In the genomic region with DNA sequence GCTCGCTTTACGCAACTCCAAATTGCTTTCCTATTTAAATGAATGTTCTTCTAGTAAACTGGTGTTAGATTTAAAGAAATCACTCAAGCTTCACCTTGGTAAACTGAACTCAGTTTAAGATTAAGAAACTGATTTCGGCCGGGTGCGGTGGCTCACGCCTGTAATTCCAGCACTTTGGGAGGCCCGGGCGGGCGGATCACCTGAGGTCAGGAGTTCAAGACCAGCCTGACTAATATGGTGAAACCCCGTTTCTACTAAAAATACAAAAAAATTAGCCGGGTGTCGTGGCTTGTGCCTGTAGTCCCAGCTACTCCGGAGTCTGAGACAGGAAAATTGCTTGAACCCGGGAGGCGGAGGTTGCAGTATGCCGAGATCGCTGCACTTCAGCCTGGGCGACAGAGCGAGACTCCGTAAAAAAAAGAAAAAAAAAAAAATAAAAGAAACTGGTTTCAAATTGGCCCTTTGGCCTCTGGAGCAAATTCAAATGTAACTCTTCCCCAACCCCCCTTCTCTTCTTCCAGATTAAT, we compare ENCODE assay signal across 10 cellular contexts. TPM values are rescaled to one million over a fixed set of nuclear protein-coding genes. Genes with fewer than 3 reads are reported as not detected.
DNase-seq lines count a peak whose midpoint lies in the region; ATAC-seq, FAIRE-seq and TF ChIP-seq lines count a peak whose summit lies in the region.
"Had no signal": no experiment of that assay in that cellular context is flagged by ENCODE, and none has a peak within 500 bp of the region (broad histone marks: within the 10 kb centered on the region; RNA-seq: fewer than 3 reads in every experiment).

No MANE protein-coding gene starts in this region.

- H3K4me1 Mint-ChIP-seq in nephron progenitor cell = peaks cover 62% of the 10 kb centered on the region

- peaks cover 28% of the 10 kb centered on the region for H3K9me3 Mint-ChIP-seq in nephron progenitor cell

- H3K4me3 Mint-ChIP-seq in nephron progenitor cell = peak overlapping the region; percentile 96

- H3K56ac ChIP-seq in H1 (replicated peaks; ENCODE audit: insufficient read length, low read depth, low read length) = no peak overlapping the region

- POLR2A ChIA-PET in H1 (lab: Charles Lee; ENCODE audit: partially characterized antibody) = no interaction called here

- peaks cover 35 to 60% of the 10 kb centered on the region in 2 experiments for H3K79me2 ChIP-seq in H1 (ENCODE audit: control insufficient read depth in 1 of 2, insufficient read depth in 2 of 2, low read length in 2 of 2)

- no peaks in the 10 kb centered on the region for H3K79me1 ChIP-seq in H1 (ENCODE audit: low read depth, low read length)

- no peak overlapping the region for H3K18ac ChIP-seq in H1 (ENCODE audit: extremely low read depth, low read length)

- no peak overlapping the region for H3K14ac ChIP-seq in H1 (ENCODE audit: insufficient read length)

- peaks cover 48% of the 10 kb centered on the region for H3K36me3 Mint-ChIP-seq in nephron progenitor cell (ENCODE audit: low read depth)

- no peak for TF ChIP-seq EP300 in H1 (IDR thresholded peaks at IDR 0.05; ENCODE audit: borderline replicate concordance in 1 of 2, low read depth in 2 of 2, low read length in 2 of 2)

- no peak for TF ChIP-seq POLR2A in NB4 (IDR thresholded peaks at IDR 0.05; ENCODE audit: extremely low read depth, insufficient read length)
- no peak for TF ChIP-seq POLR2A in H1 (IDR thresholded peaks at IDR 0.05; ENCODE audit: control extremely low read depth in 1 of 2, low read depth in 2 of 2, low read length in 2 of 2)

- H3K9me3 ChIP-seq in BLaER1 treated with 17β-estradiol and CSF1 and Interleukin-3, amounts not matched to agents 10 nM and 100 nM (replicated peaks in 1 of 11) = peaks cover 6 to 51% (median 22%) of the 10 kb centered on the region in 11 experiments; a peak in 17 of 22 replicates
- H3K9me3 ChIP-seq in H1 (ENCODE audit: insufficient read depth in 2 of 2, low read depth in 1 of 2, low read length in 1 of 2) = no peaks in the 10 kb centered on the region
- H3K9me3 ChIP-seq in small intestine (ENCODE audit: control insufficient read depth, low read depth) = no peaks in the 10 kb centered on the region

- H3K36me3 ChIP-seq in BLaER1 treated with 17β-estradiol and CSF1 and Interleukin-3, amounts not matched to agents 10 nM and 100 nM = peaks cover 39 to 51% (median 49%) of the 10 kb centered on the region in 11 experiments
- H3K36me3 ChIP-seq in H1 (ENCODE audit: control insufficient read depth in 2 of 4, insufficient read depth in 4 of 4, low read length in 3 of 4) (peaks cover 0 to 30% (median 6%) of the 10 kb centered on the region in 4 experiments; a peak in 6 of 8 replicates), small intestine (ENCODE audit: control insufficient read depth in 2 of 2, insufficient read depth in 2 of 2, low read length in 2 of 2) (peaks cover 0 to 6% of the 10 kb centered on the region in 2 donors)

- TF ChIP-seq RAD21 in H1 (IDR thresholded peaks at IDR 0.05 in 1 of 2, conservative IDR thresholded peaks at IDR 0.05 in 1 of 2; ENCODE audit: low read depth in 2 of 2, low read length in 2 of 2) = no peak

- no peak for DNase-seq in NB4 (ENCODE audit: low read depth)
- peak in 1 of 2 experiments; percentile 39 for DNase-seq in H1 (ENCODE audit: low read depth in 1 of 2, low spot score in 2 of 2)
- DNase-seq in nephron progenitor cell = peak; percentile 7
- DNase-seq in ACHN = no peak
- DNase-seq in NCI-H510A treated with DMSO at 0.1 percent for 48 hours (lab: John Stamatoyannopoulos, UW) = no peak
- DNase-seq in small intestine = no peak
- DNase-seq: substantia nigra had no signal

- peak overlapping the region in 10 of 11 experiments; percentile 93 to 99 (median 98); a peak in 19 of 22 replicates for H3K9ac ChIP-seq in BLaER1 treated with 17β-estradiol and CSF1 and Interleukin-3, amounts not matched to agents 10 nM and 100 nM
- H3K9ac ChIP-seq in H1 (replicated peaks in 1 of 4; ENCODE audit: extremely low read depth in 1 of 4, low read depth in 3 of 4, low read length in 3 of 4) = peak overlapping the region in 1 of 4 experiments; percentile 43; a peak in 1 of 7 replicates

- H4K91ac ChIP-seq in H1 (replicated peaks; ENCODE audit: insufficient read length, low read length) = no peak overlapping the region

- H2BK5ac ChIP-seq in H1 (ENCODE audit: low read depth, low read length) = no peak overlapping the region

- H3K27ac ChIP-seq in BLaER1 treated with 17β-estradiol and CSF1 and Interleukin-3, amounts not matched to agents 10 nM and 100 nM = peak overlapping the region in 10 of 11 experiments; percentile 97 to 100 (median 99); a peak in 20 of 22 replicates
- H3K27ac ChIP-seq in H1 (ENCODE audit: low read depth, low read length) (no peak overlapping the region), small intestine (ENCODE audit: low read depth in 1 of 2, low read length in 1 of 2) (peak overlapping the region in 1 of 2 donors; percentile 16)

- H3K27ac Mint-ChIP-seq in nephron progenitor cell = peak overlapping the region; percentile 98

- H2BK20ac ChIP-seq in H1 (ENCODE audit: low read length) = no peak overlapping the region

- H2AFZ ChIP-seq in H1 (ENCODE audit: low read length) = no peak overlapping the region

- H3K4me1 ChIP-seq in BLaER1 treated with 17β-estradiol and CSF1 and Interleukin-3, amounts not matched to agents 10 nM and 100 nM = peaks cover 54 to 75% (median 66%) of the 10 kb centered on the region in 10 experiments
- H3K4me1 ChIP-seq in H1 (replicated peaks in 1 of 4; ENCODE audit: control insufficient read depth in 3 of 4, insufficient read depth in 4 of 4, low read length in 3 of 4) = peaks cover 2 to 18% (median 9%) of the 10 kb centered on the region in 4 experiments; a peak in 5 of 7 replicates
- peaks cover 7 to 10% of the 10 kb centered on the region in 2 donors for H3K4me1 ChIP-seq in small intestine (ENCODE audit: control insufficient read depth in 2 of 2, insufficient read depth in 1 of 2, low read depth in 1 of 2, low read length in 1 of 2)

- H3K23me2 ChIP-seq in H1 (ENCODE audit: low read depth, low read length) = peaks cover 8% of the 10 kb centered on the region; the same call in 1 of the 2 replicates

- H4K20me1 ChIP-seq in BLaER1 treated with 17β-estradiol and CSF1 and Interleukin-3, amounts not matched to agents 10 nM and 100 nM = peaks cover 9 to 60% (median 48%) of the 10 kb centered on the region in 11 experiments; a peak in 16 of 22 replicates
- peaks cover 4 to 10% of the 10 kb centered on the region in 2 experiments for H4K20me1 ChIP-seq in H1 (replicated peaks in 1 of 2; ENCODE audit: control insufficient read depth in 1 of 2, insufficient read depth in 2 of 2, low read length in 2 of 2)

- FAIRE-seq in H1 (lab: Jason Lieb, UNC) (no peak), small intestine (lab: Jason Lieb, UNC) (no peak)

- H3K27me3 Mint-ChIP-seq in nephron progenitor cell (ENCODE audit: low read depth, poor library complexity) = no peaks in the 10 kb centered on the region

- no peak overlapping the region for H2BK15ac ChIP-seq in H1 (ENCODE audit: low read length)

- H3K4me3 ChIP-seq in BLaER1 treated with 17β-estradiol and CSF1 and Interleukin-3, amounts not matched to agents 10 nM and 100 nM = peak overlapping the region; percentile 78 to 96 (median 94)
- H3K4me3 ChIP-seq in NB4 (ENCODE audit: low read depth, low read length) (peak overlapping the region; percentile 8), H1 (ENCODE audit: extremely low read depth in 1 of 4, insufficient read depth in 2 of 4, low read depth in 3 of 4, low read length in 4 of 4) (peak overlapping the region; percentile 54 to 95 (median 80)), small intestine (ENCODE audit: low read depth in 1 of 2, low read length in 2 of 2) (peak overlapping the region in 1 of 2 donors; percentile 25)

- CTCF ChIA-PET in H1 (lab: Charles Lee; ENCODE audit: partially characterized antibody) = interaction anchor here (1.7 kb wide), 1 partner anchor 54 kb away, joined by 7 read pairs; no protein-coding TSS in a partner anchor

- H4K8ac ChIP-seq in H1 (ENCODE audit: extremely low read depth, insufficient read depth, low read length) = no peak overlapping the region

- H3K27me3 ChIP-seq in BLaER1 treated with 17β-estradiol and CSF1 and Interleukin-3, amounts not matched to agents 10 nM and 100 nM = no peaks in the 10 kb centered on the region
- H3K27me3 ChIP-seq in H1 (replicated peaks in 1 of 4; ENCODE audit: control insufficient read depth in 3 of 4, extremely low read depth in 1 of 4, insufficient read depth in 3 of 4, low read length in 3 of 4) (no peaks in the 10 kb centered on the region), small intestine (ENCODE audit: control insufficient read depth in 2 of 2, insufficient read depth in 2 of 2, low read length in 2 of 2) (no peaks in the 10 kb centered on the region)

- no peak overlapping the region for H2BK12ac ChIP-seq in H1 (ENCODE audit: low read depth, low read length)

- no peak overlapping the region for H4K5ac ChIP-seq in H1 (ENCODE audit: insufficient read length, low read depth, low read length)

- no peak overlapping the region for H3K23ac ChIP-seq in H1 (ENCODE audit: insufficient read length)

- H3K4me2 ChIP-seq in BLaER1 treated with 17β-estradiol and CSF1 and Interleukin-3, amounts not matched to agents 10 nM and 100 nM = peak overlapping the region; percentile 78 to 94 (median 87)
- H3K4me2 ChIP-seq in H1 (ENCODE audit: insufficient read depth in 1 of 2, low read depth in 2 of 2, low read length in 2 of 2) = peak overlapping the region; percentile 66 to 70

- no peak overlapping the region for H2BK120ac ChIP-seq in H1 (replicated peaks; ENCODE audit: low read depth, low read length)

- TF ChIP-seq CTCF in NB4 (IDR thresholded peaks at IDR 0.05; ENCODE audit: low read depth, low read length) = no peak
- no peak for TF ChIP-seq CTCF in H1 (IDR thresholded peaks at IDR 0.05; ENCODE audit: control extremely low read depth in 1 of 3, insufficient read depth in 1 of 3, low read depth in 1 of 3, low read length in 3 of 3)
- no peak for TF ChIP-seq CTCF in nephron progenitor cell (IDR thresholded peaks at IDR 0.05)

- 6% methylated on average over 19 of the region's 20 CpGs; no CpG with 5 or more reads in 1 of the 2 experiments for WGBS in H1 (ENCODE audit: extremely low coverage in 1 of 2, insufficient coverage in 1 of 2, insufficient read length in 1 of 2, insufficient replicate concordance in 2 of 2, low coverage in 1 of 2, low lambda C conversion rate in 2 of 2, missing lambda C conversion rate in 1 of 2), 2 experiments
- 56 to 75% (median 66%) methylated on average over 20 of the region's 20 CpGs for WGBS in small intestine, 3 donors

- no peak for ATAC-seq in GM21526 (IDR thresholded peaks at IDR 0.05; ENCODE audit: low FRiP score, unreplicated experiment)
- ATAC-seq: left colon had no signal

- H2AK5ac ChIP-seq in H1 (ENCODE audit: low read depth, low read length) = no peak overlapping the region

- in situ Hi-C loops in ACHN (cut with HindIII; ENCODE audit: low pct_ligation_motif_present, low pct_unique_long_range_greater_than_20kb, low sequenced_read_pairs) = no loop called here

- no peak overlapping the region for H3K4ac ChIP-seq in H1 (replicated peaks; ENCODE audit: insufficient read length, low read depth, low read length)

RNA-seq across cellular contexts. Expression of gene SKIL, which starts 1.7 kb away (rescaled TPM):
- 266 and 277 TPM in 2 replicates for total RNA-seq in H1 (2021; fragmentation: NEBNext Ultra II Directional; extraction: Animal tissue kit (Norgen Biotek cat#: 25700))
- polyA plus RNA-seq in H1 (2011; rRNA removed) (9.5 and 13.2 TPM in 2 replicates), small intestine (10 to 100 TPM; 10.6 to 18.1 (median 15.1) TPM)
- polyA plus RNA-seq in H1 (2011; cell fraction: cytosol; rRNA removed) = 18.5 TPM
- polyA plus RNA-seq in H1 (2011; cell fraction: nucleus; rRNA removed) = 20.1 TPM
- 29.1 to 79.4 TPM (median 36.5 TPM) in 4 replicates for polyA plus RNA-seq in H1 (2012, experiment 1 of 2)
- 2.7 TPM for polyA plus RNA-seq in H1 (2012, experiment 2 of 2)
- polyA plus RNA-seq in H1 (2013, experiment 1 of 2) = 92.2 TPM
- polyA plus RNA-seq in H1 (2013, experiment 2 of 2) = 96.2 TPM
- 158 and 178 TPM in 2 replicates for polyA minus RNA-seq in H1 (2011; rRNA and poly(A)+ RNA removed)
- 75.6 TPM for polyA minus RNA-seq in H1 (2011; cell fraction: cytosol; rRNA and poly(A)+ RNA removed)
- 179 TPM for polyA minus RNA-seq in H1 (2011; cell fraction: nucleus; rRNA and poly(A)+ RNA removed)

RNA-seq across cellular contexts. Expression of gene CLDN11, which starts 59.4 kb away (rescaled TPM):
- total RNA-seq in H1 (2021; fragmentation: NEBNext Ultra II Directional; extraction: Animal tissue kit (Norgen Biotek cat#: 25700)) = 10.5 and 12.5 TPM in 2 replicates
- polyA plus RNA-seq in H1 (2011; rRNA removed) (4.8 and 8.1 TPM in 2 replicates), small intestine (1 to 10 TPM in 1 of 3 donors, under 1 TPM in 2; 0.45 to 6.5 (median 0.54) TPM)
- 5.9 TPM for polyA plus RNA-seq in H1 (2011; cell fraction: cytosol; rRNA removed)
- 4.8 TPM for polyA plus RNA-seq in H1 (2011; cell fraction: nucleus; rRNA removed)
- 3.9 to 4.6 TPM (median 4.3 TPM) in 4 replicates for polyA plus RNA-seq in H1 (2012, experiment 1 of 2)
- 4.2 TPM for polyA plus RNA-seq in H1 (2012, experiment 2 of 2)
- 7.2 TPM for polyA plus RNA-seq in H1 (2013, experiment 1 of 2)
- polyA plus RNA-seq in H1 (2013, experiment 2 of 2) = 8.0 TPM
- 6.2 and 6.8 TPM in 2 replicates for polyA minus RNA-seq in H1 (2011; rRNA and poly(A)+ RNA removed)
- 9.5 TPM for polyA minus RNA-seq in H1 (2011; cell fraction: cytosol; rRNA and poly(A)+ RNA removed)
- 4.2 TPM for polyA minus RNA-seq in H1 (2011; cell fraction: nucleus; rRNA and poly(A)+ RNA removed)
